Comparison of ENCODE assay signal across 8 cellular contexts in the genomic region with DNA sequence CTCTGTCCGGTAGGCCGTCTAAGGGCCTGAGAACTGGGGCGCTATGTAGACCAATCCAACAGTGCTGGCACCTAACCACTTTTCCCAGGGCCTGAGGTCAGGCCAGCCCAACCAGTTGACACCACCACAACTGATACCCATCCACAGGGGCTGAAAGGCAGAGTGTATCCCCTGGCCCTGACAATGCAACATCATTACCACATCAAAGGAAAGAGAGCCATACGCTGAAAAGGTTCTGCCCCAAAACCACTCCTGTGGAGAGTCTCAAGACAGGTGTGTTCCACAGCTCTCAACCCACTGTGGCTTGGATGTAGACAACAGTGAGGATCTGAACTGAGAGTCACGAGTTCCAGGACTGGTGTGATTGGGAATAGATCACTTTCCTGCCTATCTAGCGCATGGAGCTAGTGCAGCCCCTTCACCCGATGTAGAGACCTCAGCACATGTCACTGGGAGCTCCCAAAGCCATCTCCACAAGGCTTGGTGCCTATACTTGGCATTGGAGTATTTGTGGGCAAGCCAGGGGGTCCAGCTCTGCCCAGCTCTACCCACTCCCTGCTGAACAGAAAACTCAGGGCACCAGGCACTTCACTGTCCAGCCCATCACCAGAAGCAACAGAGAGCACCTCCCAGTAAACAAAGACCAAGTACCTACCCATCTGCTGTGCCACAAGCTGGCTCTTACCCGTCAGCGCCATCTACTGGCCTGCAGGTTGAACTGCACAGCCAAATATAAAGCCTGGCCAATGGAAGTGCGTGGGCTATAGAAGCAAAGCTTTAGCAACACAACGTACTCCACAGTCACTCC.
A peak's percentile ranks its signal among the peaks of the same experiment; 100 is the strongest.
DNase-seq lines count a peak whose midpoint lies in the region; ATAC-seq and TF ChIP-seq lines count a peak whose summit lies in the region.

No MANE protein-coding gene starts in this region.

- no peak overlapping the region for H3K27ac Mint-ChIP-seq in stimulated activated naive B cell treated with anti-CD40 and anti-IgM and Interleukin-4, amounts not matched to agents 10 μg/mL and 1 μg/mL and 100 μg/mL, for 72 hours

- peak; percentile 95 to 98 for TF ChIP-seq CTCF in mammary epithelial cell (conservative IDR thresholded peaks at IDR 0.05 in 1 of 2, IDR thresholded peaks at IDR 0.05 in 1 of 2; ENCODE audit: extremely low read depth in 1 of 2, insufficient read depth in 1 of 2, low read depth in 1 of 2, low read length in 2 of 2)

- H2AFZ ChIP-seq in mammary epithelial cell (ENCODE audit: low read depth, low read length), result no peak overlapping the region

- peaks cover 5 to 22% of the 10 kb centered on the region in 2 donors for H3K4me1 Mint-ChIP-seq in stimulated activated naive B cell treated with anti-CD40 and anti-IgM and Interleukin-4, amounts not matched to agents 10 μg/mL and 1 μg/mL and 100 μg/mL, for 72 hours

- no peaks in the 10 kb centered on the region for H3K27me3 Mint-ChIP-seq in stimulated activated naive B cell treated with anti-CD40 and anti-IgM and Interleukin-4, amounts not matched to agents 10 μg/mL and 1 μg/mL and 100 μg/mL, for 72 hours

- H3K4me1 ChIP-seq in mammary epithelial cell (ENCODE audit: insufficient read depth, low read length), result no peaks in the 10 kb centered on the region

- H3K27me3 ChIP-seq in mammary epithelial cell (ENCODE audit: insufficient read depth, low read length), result no peaks in the 10 kb centered on the region

- 53% methylated on average over 11 of the region's 11 CpGs for WGBS in mammary epithelial cell (ENCODE audit: low coverage, missing lambda C conversion rate)

- no peak overlapping the region for H3K9ac ChIP-seq in mammary epithelial cell (ENCODE audit: insufficient read depth, low read length)

- ATAC-seq in stimulated activated naive B cell treated with anti-CD40 and anti-IgM and Interleukin-4, amounts not matched to agents 10 μg/mL and 1 μg/mL and 100 μg/mL, for 72 hours (replicated peaks), result peak; percentile 86
- no peak for ATAC-seq in HG02973 (IDR thresholded peaks at IDR 0.05; ENCODE audit: unreplicated experiment)

- no peak overlapping the region for H3K4me3 ChIP-seq in mammary epithelial cell (replicated peaks in 1 of 3; ENCODE audit: insufficient read depth in 1 of 3, low read depth in 2 of 3, low read length in 3 of 3)

- no peaks in the 10 kb centered on the region for H3K36me3 Mint-ChIP-seq in stimulated activated naive B cell treated with anti-CD40 and anti-IgM and Interleukin-4, amounts not matched to agents 10 μg/mL and 1 μg/mL and 100 μg/mL, for 72 hours

- intact Hi-C loops in mammary epithelial cell (cut with micrococcal nuclease), result loop anchor here (1.0 to 5.0 kb wide), 5 partner anchors 79 to 661 kb away; no protein-coding TSS in a partner anchor

- DNase-seq in EL, result peak; percentile 56
- peak; percentile 43 for DNase-seq in LoVo (ENCODE audit: low spot score)
- peak; percentile 63 for DNase-seq in SKM-1 treated with dmso at 0.1 percent for 144 hours (lab: John Stamatoyannopoulos, UW; ENCODE audit: unreplicated experiment)
- DNase-seq in mammary epithelial cell, result peak; percentile 46
- DNase-seq in lung microvascular endothelial cell (ENCODE audit: low read depth in 2 of 2), result peak; percentile 45 to 57
- peak; percentile 34 for DNase-seq in stimulated activated naive B cell treated with anti-CD40 and anti-IgM and Interleukin-4, amounts not matched to agents 10 μg/mL and 1 μg/mL and 100 μg/mL, for 72 hours
- DNase-seq in effector CD4-positive, alpha-beta T cell, result no peak

- H4K20me1 ChIP-seq in mammary epithelial cell (ENCODE audit: insufficient read depth, low read length), result no peaks in the 10 kb centered on the region

- CTCF ChIA-PET in mammary epithelial cell (lab: Charles Lee; ENCODE audit: low non-redundant PET), result interaction anchor here (0.6 to 0.7 kb wide), 3 partner anchors 10 to 661 kb away, joined by 3 to 5 read pairs (median 4); no protein-coding TSS in a partner anchor

- H3K4me3 Mint-ChIP-seq in stimulated activated naive B cell treated with anti-CD40 and anti-IgM and Interleukin-4, amounts not matched to agents 10 μg/mL and 1 μg/mL and 100 μg/mL, for 72 hours, result no peak overlapping the region

- no peak overlapping the region for H3K4me2 ChIP-seq in mammary epithelial cell (ENCODE audit: insufficient read depth, low read depth, low read length)

- H3K36me3 ChIP-seq in mammary epithelial cell (ENCODE audit: insufficient read depth, low read length), result no peaks in the 10 kb centered on the region

- no TSS peak for BruUV-seq in mammary epithelial cell (replicated peaks; lab: Mats Ljungman, UMichigan)

- dilution Hi-C loops in mammary epithelial cell (cut with HindIII; ENCODE audit: low sequenced_read_pairs), result no loop called here

- no peaks in the 10 kb centered on the region for H3K79me2 ChIP-seq in mammary epithelial cell (ENCODE audit: insufficient read depth, low read length)

- in situ Hi-C loops in mammary epithelial cell (cut with MboI; ENCODE audit: low sequenced_read_pairs in 2 of 2), result loop anchor here in 1 of 2 donors (10.0 kb wide), 1 partner anchor 159 kb away; no protein-coding TSS in a partner anchor

- H3K9me3 Mint-ChIP-seq in stimulated activated naive B cell treated with anti-CD40 and anti-IgM and Interleukin-4, amounts not matched to agents 10 μg/mL and 1 μg/mL and 100 μg/mL, for 72 hours, result peaks cover 1 to 3% of the 10 kb centered on the region in 2 donors

- H3K9me3 ChIP-seq in mammary epithelial cell (replicated peaks; ENCODE audit: insufficient read depth, low read length), result no peaks in the 10 kb centered on the region

- H3K27ac ChIP-seq in mammary epithelial cell (ENCODE audit: insufficient read depth, low read depth, low read length), result no peak overlapping the region
